8 cellular contexts compared by ENCODE assay signal in genomic region chr11:96207459-96208449, GRCh38.
DNase-seq lines count a peak whose midpoint lies in the region; ATAC-seq and TF ChIP-seq lines count a peak whose summit lies in the region.

No MANE protein-coding gene starts in this region.

- H3K4me1 ChIP-seq in foreskin keratinocyte: peaks cover 30% of the 10 kb centered on the region

- no peaks in the 10 kb centered on the region for H3K27me3 ChIP-seq in foreskin keratinocyte

- DNase-seq in NCI-H82 (lab: John Stamatoyannopoulos, UW) (peak; percentile 23), NCI-H82 treated with DMSO at 0.1 percent for 48 hours (lab: John Stamatoyannopoulos, UW; ENCODE audit: unreplicated experiment) (no peak), foreskin keratinocyte (peak; percentile 86 to 94), ecto neural progenitor cell (ENCODE audit: low spot score) (no peak), GM19240 (ENCODE audit: insufficient read length, low spot score) (no peak)

- peak; percentile 67 for ATAC-seq in SK-N-SH treated with all-trans-retinoic acid at 6 μM for 48 hours
- peak; percentile 98 for ATAC-seq in foreskin keratinocyte
- ATAC-seq in GM18520 (IDR thresholded peaks at IDR 0.05; ENCODE audit: unreplicated experiment): no peak

- H3K27ac ChIP-seq in foreskin keratinocyte: peak overlapping the region; percentile 50

- H3K27me3 Mint-ChIP-seq in stimulated activated naive CD8-positive, alpha-beta T cell treated with anti-CD3 and anti-CD28 coated beads, Interleukin-15, Interleukin-2, amounts not matched to agents 100 ng/mL and 50 ng/mL, for 24 hours: no peaks in the 10 kb centered on the region

- H3K9me3 Mint-ChIP-seq in stimulated activated naive CD8-positive, alpha-beta T cell treated with anti-CD3 and anti-CD28 coated beads, Interleukin-15, Interleukin-2, amounts not matched to agents 100 ng/mL and 50 ng/mL, for 24 hours: no peaks in the 10 kb centered on the region

- H3K4me3 Mint-ChIP-seq in stimulated activated naive CD8-positive, alpha-beta T cell treated with anti-CD3 and anti-CD28 coated beads, Interleukin-15, Interleukin-2, amounts not matched to agents 100 ng/mL and 50 ng/mL, for 24 hours: peak overlapping the region; percentile 42

- no peaks in the 10 kb centered on the region for H3K36me3 Mint-ChIP-seq in stimulated activated naive CD8-positive, alpha-beta T cell treated with anti-CD3 and anti-CD28 coated beads, Interleukin-15, Interleukin-2, amounts not matched to agents 100 ng/mL and 50 ng/mL, for 24 hours (ENCODE audit: low read depth)

- peak; percentile 27 for TF ChIP-seq CTCF in foreskin keratinocyte (conservative IDR thresholded peaks at IDR 0.05)

- peaks cover 97% of the 10 kb centered on the region for H3K4me1 Mint-ChIP-seq in stimulated activated naive CD8-positive, alpha-beta T cell treated with anti-CD3 and anti-CD28 coated beads, Interleukin-15, Interleukin-2, amounts not matched to agents 100 ng/mL and 50 ng/mL, for 24 hours (ENCODE audit: low read depth)

- H3K27ac Mint-ChIP-seq in stimulated activated naive CD8-positive, alpha-beta T cell treated with anti-CD3 and anti-CD28 coated beads, Interleukin-15, Interleukin-2, amounts not matched to agents 100 ng/mL and 50 ng/mL, for 24 hours: peak overlapping the region; percentile 92

TF ChIP-seq in SK-N-SH treated with all-trans-retinoic acid at 6 μM for 48 hours, 23 proteins besides CTCF, POLR2A, EP300 and RAD21:
- TF ChIP-seq RARB (CRISPR knock-in tag; IDR thresholded peaks at IDR 0.05) (no peak), ZNF70 (CRISPR knock-in tag; IDR thresholded peaks at IDR 0.05) (no peak), ZC3H10 (CRISPR knock-in tag; IDR thresholded peaks at IDR 0.05) (no peak), ZNF565 (CRISPR knock-in tag; conservative IDR thresholded peaks at IDR 0.05; ENCODE audit: low read depth) (no peak), TCF4 (CRISPR knock-in tag; IDR thresholded peaks at IDR 0.05; ENCODE audit: borderline replicate concordance) (0 out of 2 replicates have a peak, but pooled peaks have one; percentile 10), BACH2 (CRISPR knock-in tag; IDR thresholded peaks at IDR 0.05; ENCODE audit: borderline replicate concordance) (no peak), ISL1 (CRISPR knock-in tag; IDR thresholded peaks at IDR 0.05) (peak; percentile 21), CSRNP3 (CRISPR knock-in tag; IDR thresholded peaks at IDR 0.05) (no peak), CSDC2 (CRISPR knock-in tag; IDR thresholded peaks at IDR 0.05) (no peak), PPARA (CRISPR knock-in tag; IDR thresholded peaks at IDR 0.05; ENCODE audit: borderline replicate concordance) (no peak), ESRRG (CRISPR knock-in tag; IDR thresholded peaks at IDR 0.05) (no peak), TSHZ2 (CRISPR knock-in tag; IDR thresholded peaks at IDR 0.05) (0 out of 2 replicates have a peak, but pooled peaks have one; percentile 20), ZFP3 (CRISPR knock-in tag; IDR thresholded peaks at IDR 0.05) (no peak), GLIS3 (CRISPR knock-in tag; IDR thresholded peaks at IDR 0.05) (no peak), TOX (CRISPR knock-in tag; IDR thresholded peaks at IDR 0.05; ENCODE audit: borderline replicate concordance) (no peak), OSR1 (CRISPR knock-in tag; IDR thresholded peaks at IDR 0.05) (no peak), ARNTL (CRISPR knock-in tag; IDR thresholded peaks at IDR 0.05; ENCODE audit: borderline replicate concordance, low read depth) (no peak), ZNF8 (CRISPR knock-in tag; IDR thresholded peaks at IDR 0.05) (no peak), SNAI2 (CRISPR knock-in tag; IDR thresholded peaks at IDR 0.05) (no peak), ZFP30 (CRISPR knock-in tag; IDR thresholded peaks at IDR 0.05) (no peak)
- TF ChIP-seq, protein P1, sequence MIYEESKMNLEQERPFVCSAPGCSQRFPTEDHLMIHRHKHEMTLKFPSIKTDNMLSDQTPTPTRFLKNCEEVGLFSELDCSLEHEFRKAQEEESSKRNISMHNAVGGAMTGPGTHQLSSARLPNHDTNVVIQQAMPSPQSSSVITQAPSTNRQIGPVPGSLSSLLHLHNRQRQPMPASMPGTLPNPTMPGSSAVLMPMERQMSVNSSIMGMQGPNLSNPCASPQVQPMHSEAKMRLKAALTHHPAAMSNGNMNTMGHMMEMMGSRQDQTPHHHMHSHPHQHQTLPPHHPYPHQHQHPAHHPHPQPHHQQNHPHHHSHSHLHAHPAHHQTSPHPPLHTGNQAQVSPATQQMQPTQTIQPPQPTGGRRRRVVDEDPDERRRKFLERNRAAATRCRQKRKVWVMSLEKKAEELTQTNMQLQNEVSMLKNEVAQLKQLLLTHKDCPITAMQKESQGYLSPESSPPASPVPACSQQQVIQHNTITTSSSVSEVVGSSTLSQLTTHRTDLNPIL (CRISPR knock-in tag; IDR thresholded peaks at IDR 0.05; ENCODE audit: low read depth): no peak
- TF ChIP-seq, protein P2, sequence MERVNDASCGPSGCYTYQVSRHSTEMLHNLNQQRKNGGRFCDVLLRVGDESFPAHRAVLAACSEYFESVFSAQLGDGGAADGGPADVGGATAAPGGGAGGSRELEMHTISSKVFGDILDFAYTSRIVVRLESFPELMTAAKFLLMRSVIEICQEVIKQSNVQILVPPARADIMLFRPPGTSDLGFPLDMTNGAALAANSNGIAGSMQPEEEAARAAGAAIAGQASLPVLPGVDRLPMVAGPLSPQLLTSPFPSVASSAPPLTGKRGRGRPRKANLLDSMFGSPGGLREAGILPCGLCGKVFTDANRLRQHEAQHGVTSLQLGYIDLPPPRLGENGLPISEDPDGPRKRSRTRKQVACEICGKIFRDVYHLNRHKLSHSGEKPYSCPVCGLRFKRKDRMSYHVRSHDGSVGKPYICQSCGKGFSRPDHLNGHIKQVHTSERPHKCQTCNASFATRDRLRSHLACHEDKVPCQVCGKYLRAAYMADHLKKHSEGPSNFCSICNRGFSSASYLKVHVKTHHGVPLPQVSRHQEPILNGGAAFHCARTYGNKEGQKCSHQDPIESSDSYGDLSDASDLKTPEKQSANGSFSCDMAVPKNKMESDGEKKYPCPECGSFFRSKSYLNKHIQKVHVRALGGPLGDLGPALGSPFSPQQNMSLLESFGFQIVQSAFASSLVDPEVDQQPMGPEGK (CRISPR knock-in tag; IDR thresholded peaks at IDR 0.05; ENCODE audit: borderline replicate concordance): no peak
- TF ChIP-seq, protein P3, sequence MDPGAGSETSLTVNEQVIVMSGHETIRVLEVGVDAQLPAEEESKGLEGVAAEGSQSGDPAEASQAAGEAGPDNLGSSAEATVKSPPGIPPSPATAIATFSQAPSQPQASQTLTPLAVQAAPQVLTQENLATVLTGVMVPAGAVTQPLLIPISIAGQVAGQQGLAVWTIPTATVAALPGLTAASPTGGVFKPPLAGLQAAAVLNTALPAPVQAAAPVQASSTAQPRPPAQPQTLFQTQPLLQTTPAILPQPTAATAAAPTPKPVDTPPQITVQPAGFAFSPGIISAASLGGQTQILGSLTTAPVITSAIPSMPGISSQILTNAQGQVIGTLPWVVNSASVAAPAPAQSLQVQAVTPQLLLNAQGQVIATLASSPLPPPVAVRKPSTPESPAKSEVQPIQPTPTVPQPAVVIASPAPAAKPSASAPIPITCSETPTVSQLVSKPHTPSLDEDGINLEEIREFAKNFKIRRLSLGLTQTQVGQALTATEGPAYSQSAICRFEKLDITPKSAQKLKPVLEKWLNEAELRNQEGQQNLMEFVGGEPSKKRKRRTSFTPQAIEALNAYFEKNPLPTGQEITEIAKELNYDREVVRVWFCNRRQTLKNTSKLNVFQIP (CRISPR knock-in tag; IDR thresholded peaks at IDR 0.05; ENCODE audit: borderline replicate concordance, low read depth): no peak
TF ChIP-seq in SK-N-SH treated with all-trans-retinoic acid at 6 μM for 48 hours: peak in this region for 3.

Comparison
In these comparisons a context has a peak if more than half of its experiments do, and no peak if none do; other contexts are left out.
1. DNase-seq: peak in NCI-H82 (single experiment) and foreskin keratinocyte (2 of 2); none in NCI-H82 treated with DMSO at 0.1 percent for 48 hours (single experiment), ecto neural progenitor cell (single experiment) and GM19240 (single experiment).